15 cellular contexts compared by ENCODE assay signal in the genomic region with DNA sequence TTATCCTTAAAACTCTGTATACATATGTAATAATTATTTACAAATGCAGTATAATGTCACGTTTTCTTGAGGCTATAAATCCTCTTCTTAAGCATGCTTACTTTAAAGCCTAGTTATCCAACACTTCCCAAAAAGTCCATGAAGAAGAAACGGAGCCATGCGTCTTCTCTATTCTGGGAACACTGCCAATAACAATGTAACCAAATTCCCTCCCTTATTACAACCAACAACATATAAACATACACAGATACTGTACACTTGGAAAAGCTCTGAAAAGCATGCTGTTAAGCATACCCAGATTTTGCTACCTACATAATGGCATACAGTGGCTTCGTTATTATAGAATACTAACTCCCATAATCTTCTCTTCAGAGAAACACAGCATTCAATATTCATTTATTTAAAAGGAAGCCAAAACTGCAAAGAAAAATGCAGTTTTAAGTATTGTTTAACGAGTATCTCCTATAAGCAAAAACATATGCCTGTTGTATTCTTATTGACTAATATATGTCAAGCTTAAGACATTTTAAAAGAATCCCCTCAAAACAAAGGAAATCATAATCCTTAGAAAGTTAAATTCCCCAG.
DNase-seq lines count a peak whose midpoint lies in the region; TF ChIP-seq lines count a peak whose summit lies in the region.
"Had no signal": no experiment of that assay in that cellular context is flagged by ENCODE, and none has a peak within 500 bp of the region (broad histone marks: within the 10 kb centered on the region; RNA-seq: fewer than 3 reads in every experiment).

No MANE protein-coding gene starts in this region.

- no peak overlapping the region for H2AFZ ChIP-seq in fibroblast of lung (ENCODE audit: low read length)

- no peak overlapping the region for H3K27ac ChIP-seq in AG04450 (ENCODE audit: low read depth, low read length)
- H3K27ac ChIP-seq in fibroblast of lung (ENCODE audit: insufficient read depth, low read length): no peak overlapping the region
- H3K27ac ChIP-seq: KMS-11 had no signal

- no peaks in the 10 kb centered on the region for H4K20me1 ChIP-seq in fibroblast of lung (ENCODE audit: control insufficient read depth, extremely low read depth, insufficient read depth, low read length)

- H3K4me1 ChIP-seq in fibroblast of lung (ENCODE audit: control insufficient read depth, extremely low read depth, insufficient read depth, low read length): peaks cover 2% of the 10 kb centered on the region
- no peaks in the 10 kb centered on the region for H3K4me1 ChIP-seq in BE2C

- POLR2A ChIA-PET in AG04450 (lab: Yijun Ruan, JAX): interaction anchor here (0.6 kb wide), 1 partner anchor 104 kb away, joined by 3 read pairs; no protein-coding TSS in a partner anchor

- DNase-seq in AG04450 (ENCODE audit: low read depth, low spot score) (peak; percentile 53), HFF-Myc (ENCODE audit: extremely low read depth, low read depth) (peak; percentile 69), NCI-H446 treated with DMSO at 0.1 percent for 48 hours (lab: John Stamatoyannopoulos, UW) (peak; percentile 2), fibroblast of lung (ENCODE audit: low read depth in 2 of 2) (peak; percentile 5 to 87), BE2C (no peak), HPDE6-E6E7 (ENCODE audit: extremely low spot score) (no peak), cerebellar cortex (ENCODE audit: low spot score) (no peak), islet precursor cell (no peak)
- DNase-seq: activated CD4-positive, CD25-positive, alpha-beta regulatory T cell; activated CD8-positive, alpha-beta memory T cell treated with anti-CD3 and anti-CD28 coated beads for 24 hours; amygdala; SHP77; stimulated activated CD4-positive, alpha-beta T cell treated with anti-CD3 and anti-CD28 coated beads, Interleukin-12 subunit alpha, Interleukin-12 subunit beta, amount 100 ng/mL, for 4 hours; stimulated activated naive CD4-positive, alpha-beta T cell treated with Interleukin-2 at 50 U/mL for 16 hours had no signal

- H3K4me3 ChIP-seq in AG04450 (ENCODE audit: low read depth, low read length) (no peak overlapping the region), HFF-Myc (replicated peaks; ENCODE audit: low read depth, low read length) (no peak overlapping the region), fibroblast of lung (replicated peaks in 1 of 4; ENCODE audit: control extremely low read depth in 1 of 4, insufficient read depth in 1 of 4, low read depth in 3 of 4, low read length in 4 of 4) (no peak overlapping the region), BE2C (ENCODE audit: low read depth, low read length) (no peak overlapping the region)

- no peaks in the 10 kb centered on the region for H3K27me3 ChIP-seq in AG04450 (ENCODE audit: control insufficient read depth, insufficient read depth, low read length)
- no peaks in the 10 kb centered on the region for H3K27me3 ChIP-seq in fibroblast of lung (ENCODE audit: control insufficient read depth, insufficient read depth, low read length)
- no peaks in the 10 kb centered on the region for H3K27me3 ChIP-seq in BE2C

- H3K9ac ChIP-seq in fibroblast of lung (ENCODE audit: insufficient read depth, low read length): no peak overlapping the region
- H3K9ac ChIP-seq: KMS-11 had no signal

- no peaks in the 10 kb centered on the region for H3K79me2 ChIP-seq in fibroblast of lung (ENCODE audit: control insufficient read depth, insufficient read depth, low read length)

- H3K4me2 ChIP-seq in fibroblast of lung (ENCODE audit: extremely low read depth, insufficient read depth, low read length): peak overlapping the region; percentile 6
- H3K4me2 ChIP-seq: KMS-11 had no signal

- H3K36me3 ChIP-seq in fibroblast of lung (ENCODE audit: control insufficient read depth, insufficient read depth, low read length) (no peaks in the 10 kb centered on the region), BE2C (no peaks in the 10 kb centered on the region)

- no peaks in the 10 kb centered on the region for H3K9me3 ChIP-seq in AG04450 (ENCODE audit: control insufficient read depth, insufficient read depth, low read length)
- H3K9me3 ChIP-seq in fibroblast of lung (ENCODE audit: control insufficient read depth, insufficient read depth, low read depth, low read length): no peaks in the 10 kb centered on the region
- no peaks in the 10 kb centered on the region for H3K9me3 ChIP-seq in BE2C

- CTCF ChIA-PET in AG04450 (lab: Charles Lee): interaction anchor here (0.6 to 4.3 kb wide), 9 partner anchors 10 to 318 kb away, joined by 3 to 39 read pairs (median 7); a partner anchor contains a TSS

- TF ChIP-seq CTCF in AG04450 (IDR thresholded peaks at IDR 0.05; ENCODE audit: low read depth, low read length) (no peak), HFF-Myc (IDR thresholded peaks at IDR 0.05; ENCODE audit: low read depth, low read length, missing control alignments) (no peak), fibroblast of lung (conservative IDR thresholded peaks at IDR 0.05 in 1 of 2, IDR thresholded peaks at IDR 0.05 in 1 of 2; ENCODE audit: low read depth in 1 of 2, low read length in 2 of 2) (no peak), BE2C (IDR thresholded peaks at IDR 0.05; ENCODE audit: low read depth, low read length) (no peak)

Comparison
In these comparisons a context has a peak if more than half of its experiments do, and no peak if none do; other contexts are left out.
1. DNase-seq: peak in AG04450 (single experiment), HFF-Myc (single experiment), NCI-H446 treated with DMSO at 0.1 percent for 48 hours (single experiment) and fibroblast of lung (2 of 2); none in BE2C (single experiment), HPDE6-E6E7 (single experiment), cerebellar cortex (single experiment) and islet precursor cell (single experiment).